8 cellular contexts compared by ENCODE assay signal in the genomic region with DNA sequence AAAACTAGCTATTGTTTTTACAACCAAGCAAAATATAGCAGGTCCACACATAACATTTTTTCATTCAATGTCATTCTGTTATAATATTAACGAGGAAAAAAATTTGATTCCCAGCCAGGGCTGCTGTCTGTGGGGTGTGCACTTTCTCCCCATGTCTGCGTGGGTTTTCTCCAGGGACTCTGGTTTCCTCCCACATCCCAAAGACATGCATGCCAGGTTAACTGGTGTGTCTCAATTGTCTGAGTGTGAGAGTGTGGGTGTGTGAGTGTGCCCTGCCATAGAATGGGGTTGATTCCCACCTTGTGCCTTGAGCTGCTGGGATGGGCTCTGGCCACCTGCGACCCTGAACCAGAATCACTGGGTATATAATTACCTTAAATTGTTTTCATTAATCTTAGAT.
"Had no signal": no experiment of that assay in that cellular context is flagged by ENCODE, and none has a peak within 500 bp of the region (broad histone marks: within the 10 kb centered on the region; RNA-seq: fewer than 3 reads in every experiment).

No MANE protein-coding gene starts in this region.

- H3K9me3 ChIP-seq: HAP-1 had no signal

- H3K4me2 ChIP-seq: GM23338 had no signal

- H3K4me3 ChIP-seq: GM23248, GM23338, HAP-1 had no signal

- H2AFZ ChIP-seq: GM23248, GM23338 had no signal

- H3K9me3 Mint-ChIP-seq: HFFc6 had no signal

- H3K4me3 Mint-ChIP-seq: GM23338, H9, HFFc6 had no signal

- H3K9ac ChIP-seq: GM23248 had no signal

- H3K4me1 ChIP-seq: HAP-1 had no signal

- H3K27ac ChIP-seq: GM23248 had no signal

- DNase-seq: GM23248, GOT3, H7, H9, HCEC 1CT, HFFc6 had no signal

- H3K27ac Mint-ChIP-seq: GM23338, H9, HFFc6 had no signal
